21 cellular contexts compared by ENCODE assay signal in genomic region chr9:37372839-37373238, GRCh38. TPM values are rescaled to one million over a fixed set of nuclear protein-coding genes. Genes with fewer than 3 reads are reported as not detected.
DNase-seq lines count a peak whose midpoint lies in the region; ATAC-seq and TF ChIP-seq lines count a peak whose summit lies in the region.
"Had no signal": no experiment of that assay in that cellular context is flagged by ENCODE, and none has a peak within 500 bp of the region (broad histone marks: within the 10 kb centered on the region; RNA-seq: fewer than 3 reads in every experiment).

No MANE protein-coding gene starts in this region.

- H4K20me1 ChIP-seq in SU-DHL-6 (ENCODE audit: low read depth, low read length), result no peaks in the 10 kb centered on the region

- H3K4me3 ChIP-seq in SU-DHL-6 (ENCODE audit: insufficient read depth, low read length, poor library complexity, severe bottlenecking), result no peak overlapping the region
- H3K4me3 ChIP-seq in tibial nerve, result no peak overlapping the region
- H3K4me3 ChIP-seq: MG63, SJCRH30 had no signal

- H3K36me3 Mint-ChIP-seq in activated naive CD8-positive, alpha-beta T cell treated with anti-CD3 and anti-CD28 coated beads, Interleukin-2, amount 50 U/mL, for 24 hours (ENCODE audit: low read depth), result no peaks in the 10 kb centered on the region
- peaks cover 2% of the 10 kb centered on the region for H3K36me3 Mint-ChIP-seq in activated naive CD8-positive, alpha-beta T cell treated with anti-CD3 and anti-CD28 coated beads for 36 hours
- H3K36me3 Mint-ChIP-seq in naive B cell, result peaks cover 0 to 8% of the 10 kb centered on the region in 2 donors
- H3K36me3 Mint-ChIP-seq: CD4-positive, CD25-positive, alpha-beta regulatory T cell had no signal

- H3K9me3 ChIP-seq in SU-DHL-6 (ENCODE audit: insufficient read depth, low read length) (no peaks in the 10 kb centered on the region), tibial nerve (no peaks in the 10 kb centered on the region)
- H3K9me3 ChIP-seq: BE2C, MG63, SJCRH30 had no signal

- H3K9me3 Mint-ChIP-seq in activated naive CD8-positive, alpha-beta T cell treated with anti-CD3 and anti-CD28 coated beads, Interleukin-2, amount 50 U/mL, for 24 hours, result no peaks in the 10 kb centered on the region
- H3K9me3 Mint-ChIP-seq in activated naive CD8-positive, alpha-beta T cell treated with anti-CD3 and anti-CD28 coated beads for 36 hours, result no peaks in the 10 kb centered on the region
- peaks cover 0 to 3% (median 0%) of the 10 kb centered on the region in 7 donors for H3K9me3 Mint-ChIP-seq in naive B cell
- H3K9me3 Mint-ChIP-seq: CD4-positive, CD25-positive, alpha-beta regulatory T cell had no signal

- H3K27me3 ChIP-seq in SU-DHL-6 (ENCODE audit: low read length) (no peaks in the 10 kb centered on the region), tibial nerve (no peaks in the 10 kb centered on the region)
- H3K27me3 ChIP-seq: BE2C, MG63, SJCRH30 had no signal

- no peak for TF ChIP-seq POLR2A in tibial nerve (IDR thresholded peaks at IDR 0.05)

- 77 to 81% methylated on average over 3 of the region's 3 CpGs for WGBS in tibial nerve, 2 donors

- H3K4me3 Mint-ChIP-seq in activated naive CD8-positive, alpha-beta T cell treated with anti-CD3 and anti-CD28 coated beads, Interleukin-2, amount 50 U/mL, for 24 hours, result no peak overlapping the region
- no peak overlapping the region for H3K4me3 Mint-ChIP-seq in activated naive CD8-positive, alpha-beta T cell treated with anti-CD3 and anti-CD28 coated beads for 36 hours
- peak overlapping the region in 4 of 8 donors; percentile 72 to 91 (median 78) for H3K4me3 Mint-ChIP-seq in naive B cell
- H3K4me3 Mint-ChIP-seq: CD4-positive, CD25-positive, alpha-beta regulatory T cell had no signal

- DNase-seq in activated naive CD8-positive, alpha-beta T cell treated with anti-CD3 and anti-CD28 coated beads, Interleukin-2, amount 50 U/mL, for 24 hours, result no peak
- DNase-seq in activated naive CD8-positive, alpha-beta T cell treated with anti-CD3 and anti-CD28 coated beads for 36 hours, result no peak
- DNase-seq in naive B cell, result no peak
- DNase-seq in germinal center (ENCODE audit: low spot score), result no peak
- DNase-seq in tibial nerve (ENCODE audit: low spot score in 2 of 2), result no peak
- DNase-seq in GDM1 (lab: John Stamatoyannopoulos, UW), result no peak
- DNase-seq: BE2C; CD4-positive, CD25-positive, alpha-beta regulatory T cell; KBM-7; MG63; NCI-H1417; NCI-H1694; NCI-H2029 treated with DMSO at 0.1 percent for 48 hours; NCI-H526 treated with DMSO at 0.1 percent for 48 hours; OCI-M1; SJCRH30 had no signal

- H2AFZ ChIP-seq in SU-DHL-6 (ENCODE audit: low read depth, low read length, severe bottlenecking), result no peak overlapping the region

- H3K27ac ChIP-seq in SU-DHL-6 (ENCODE audit: low read depth, low read length) (peak overlapping the region; percentile 97), tibial nerve (no peak overlapping the region)
- H3K27ac ChIP-seq: 22Rv1, HL-60, SJCRH30 had no signal

- H3F3A ChIP-seq in SU-DHL-6 (ENCODE audit: insufficient read depth), result peaks cover 90% of the 10 kb centered on the region

- no peaks in the 10 kb centered on the region for H3K4me1 ChIP-seq in tibial nerve
- H3K4me1 ChIP-seq: SJCRH30 had no signal

- no peak for TF ChIP-seq RAD21 in Ishikawa (IDR thresholded peaks at IDR 0.05; ENCODE audit: low read depth)

- H3K4me1 Mint-ChIP-seq in activated naive CD8-positive, alpha-beta T cell treated with anti-CD3 and anti-CD28 coated beads, Interleukin-2, amount 50 U/mL, for 24 hours, result peaks cover 42% of the 10 kb centered on the region
- peaks cover 14% of the 10 kb centered on the region for H3K4me1 Mint-ChIP-seq in activated naive CD8-positive, alpha-beta T cell treated with anti-CD3 and anti-CD28 coated beads for 36 hours
- peaks cover 80 to 94% (median 82%) of the 10 kb centered on the region in 3 donors for H3K4me1 Mint-ChIP-seq in naive B cell

- peak overlapping the region; percentile 70 for H3K4me2 ChIP-seq in SU-DHL-6 (ENCODE audit: low read depth, low read length, poor library complexity, severe bottlenecking)

- H3K27ac Mint-ChIP-seq in activated naive CD8-positive, alpha-beta T cell treated with anti-CD3 and anti-CD28 coated beads, Interleukin-2, amount 50 U/mL, for 24 hours, result peak overlapping the region; percentile 50
- H3K27ac Mint-ChIP-seq in activated naive CD8-positive, alpha-beta T cell treated with anti-CD3 and anti-CD28 coated beads for 36 hours, result no peak overlapping the region
- peak overlapping the region; percentile 93 to 100 (median 97) for H3K27ac Mint-ChIP-seq in naive B cell
- H3K27ac Mint-ChIP-seq: CD4-positive, CD25-positive, alpha-beta regulatory T cell had no signal

- TF ChIP-seq CTCF in SU-DHL-6 (IDR thresholded peaks at IDR 0.05; ENCODE audit: insufficient read depth, low read length, poor library complexity, severe bottlenecking) (no peak), tibial nerve (IDR thresholded peaks at IDR 0.05) (no peak)

- no peak for ATAC-seq in activated naive CD8-positive, alpha-beta T cell treated with anti-CD3 and anti-CD28 coated beads, Interleukin-2, amount 50 U/mL, for 24 hours
- ATAC-seq in naive B cell (ENCODE audit: low read depth in 2 of 2), result no peak
- ATAC-seq: SK-N-SH treated with all-trans-retinoic acid at 6 μM for 48 hours had no signal

- no peaks in the 10 kb centered on the region for H3K36me3 ChIP-seq in SU-DHL-6 (ENCODE audit: low read length)
- H3K36me3 ChIP-seq in tibial nerve, result no peaks in the 10 kb centered on the region
- H3K36me3 ChIP-seq: BE2C, MG63, SJCRH30 had no signal

- peak overlapping the region; percentile 75 for H3K9ac ChIP-seq in SU-DHL-6 (ENCODE audit: low read length)

- TF ChIP-seq EP300 in Ishikawa (IDR thresholded peaks at IDR 0.05; ENCODE audit: borderline replicate concordance) (no peak), tibial nerve (IDR thresholded peaks at IDR 0.05) (no peak)

- H3K27me3 Mint-ChIP-seq in activated naive CD8-positive, alpha-beta T cell treated with anti-CD3 and anti-CD28 coated beads, Interleukin-2, amount 50 U/mL, for 24 hours, result peaks cover 5% of the 10 kb centered on the region
- peaks cover 21% of the 10 kb centered on the region for H3K27me3 Mint-ChIP-seq in activated naive CD8-positive, alpha-beta T cell treated with anti-CD3 and anti-CD28 coated beads for 36 hours
- H3K27me3 Mint-ChIP-seq in naive B cell, result no peaks in the 10 kb centered on the region
- H3K27me3 Mint-ChIP-seq: CD4-positive, CD25-positive, alpha-beta regulatory T cell had no signal

- no peaks in the 10 kb centered on the region for H3K9me2 ChIP-seq in SU-DHL-6 (replicated peaks; ENCODE audit: insufficient read depth, low read length)

- peaks cover 6% of the 10 kb centered on the region; the same call in 1 of the 2 replicates for H3K79me2 ChIP-seq in SU-DHL-6 (ENCODE audit: insufficient read depth, low read length)

TF ChIP-seq in Ishikawa, 13 proteins besides CTCF, POLR2A, EP300 and RAD21:
- TF ChIP-seq ZBTB7A (IDR thresholded peaks at IDR 0.05; ENCODE audit: low read depth) (no peak), NFIC (IDR thresholded peaks at IDR 0.05) (peak; percentile 16; the same call in 1 of the 2 replicates)

RNA-seq across cellular contexts. Expression of gene GRHPR, which starts 49.7 kb away (rescaled TPM):
- total RNA-seq in activated naive CD8-positive, alpha-beta T cell treated with anti-CD3 and anti-CD28 coated beads for 36 hours, result 10 to 100 TPM; 79.5 to 82.0 TPM
- 100 to 1,000 TPM in 5 of 6 donors, 10 to 100 TPM in 1; 90.5 to 185 (median 126) TPM for polyA plus RNA-seq in naive B cell (ENCODE audit: low read depth in 6 of 6)
- total RNA-seq in tibial nerve, result 100 to 1,000 TPM; 175 to 250 (median 200) TPM
